Comparison of ENCODE assay signal across 8 cellular contexts in the genomic region with DNA sequence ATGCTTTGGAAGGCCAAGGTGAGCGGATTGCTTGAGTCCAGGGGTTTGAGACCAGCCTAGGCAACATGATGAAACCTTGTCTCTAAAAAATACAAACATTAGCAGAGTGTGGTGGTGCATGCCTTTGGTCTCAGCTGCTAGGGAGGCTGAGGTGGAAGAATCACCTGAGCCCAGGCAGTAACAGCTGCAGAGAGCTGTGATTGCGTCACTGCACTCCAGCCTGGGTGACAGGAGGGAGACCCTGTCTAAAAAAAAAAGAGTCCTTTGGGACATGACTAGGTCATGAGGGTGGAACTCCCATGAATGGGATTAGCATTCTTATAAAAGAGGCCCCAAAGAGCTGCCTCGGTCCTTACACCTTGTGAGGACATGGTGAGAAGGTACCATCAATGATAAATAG.
"Had no signal": no experiment of that assay in that cellular context is flagged by ENCODE, and none has a peak within 500 bp of the region (broad histone marks: within the 10 kb centered on the region; RNA-seq: fewer than 3 reads in every experiment).

No MANE protein-coding gene starts in this region.

- H3K4me3 ChIP-seq: GM23338, HAP-1, K562 had no signal

- H3K4me3 Mint-ChIP-seq: GM23338, HFFc6 had no signal

- H3K27ac Mint-ChIP-seq: GM23338, HFFc6 had no signal

- H3K9me3 ChIP-seq: HAP-1 had no signal

- H3K4me2 ChIP-seq: GM23338 had no signal

- H3K9me3 Mint-ChIP-seq: HFFc6 had no signal

- H3K27ac ChIP-seq: HL-60 had no signal

- DNase-seq: H7, HFFc6, IMR-90 had no signal

- H3K36me3 ChIP-seq: HAP-1 had no signal

- ATAC-seq: GM23338, HCT116, K562 had no signal

- FAIRE-seq: K562 had no signal

- H2AFZ ChIP-seq: GM23338 had no signal
